Comparison of ENCODE assay signal across 1 cellular context in the genomic region with DNA sequence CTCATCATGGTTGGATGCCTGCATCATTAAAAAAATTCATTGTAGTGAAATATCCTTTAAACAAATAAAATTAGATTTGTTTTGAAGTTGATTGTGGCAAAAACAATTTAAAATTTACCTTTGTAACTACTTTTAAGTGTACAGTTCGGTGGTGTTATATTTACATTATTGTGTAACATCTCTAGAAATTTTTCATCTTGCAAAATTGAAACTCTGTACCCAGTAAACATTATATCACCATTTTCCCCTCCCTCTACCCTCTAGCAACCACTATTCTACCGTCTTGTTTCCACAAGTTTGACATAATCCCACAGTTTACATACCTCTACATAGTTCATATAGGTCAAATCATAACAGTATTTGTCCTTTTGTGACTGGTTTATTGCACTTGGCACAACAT.
TF ChIP-seq lines count a peak whose summit lies in the region.

No MANE protein-coding gene starts in this region.

TF ChIP-seq in HepG2, 621 proteins besides CTCF, POLR2A, EP300 and RAD21:
- TF ChIP-seq POLR2AphosphoS5 (IDR thresholded peaks at IDR 0.05; ENCODE audit: low read depth, low read length) (no peak), KAT7 (CRISPR knock-in tag; IDR thresholded peaks at IDR 0.05; ENCODE audit: borderline replicate concordance) (no peak), HNRNPH1 (optimal IDR thresholded peaks at IDR 0.05; ENCODE audit: low read depth, low read length) (no peak), ZNF446 (CRISPR knock-in tag; IDR thresholded peaks at IDR 0.05) (no peak), CBFB (CRISPR knock-in tag; IDR thresholded peaks at IDR 0.05) (no peak), CEBPB (IDR thresholded peaks at IDR 0.05; ENCODE audit: borderline replicate concordance, low read depth, low read length) (peak; percentile 56; the same call in 1 of the 2 replicates), ZNF605 (CRISPR knock-in tag; IDR thresholded peaks at IDR 0.05) (no peak), TBL1XR1 (IDR thresholded peaks at IDR 0.05; ENCODE audit: borderline replicate concordance, low read length, partially characterized antibody) (peak; percentile 25), BCL6 (CRISPR knock-in tag; IDR thresholded peaks at IDR 0.05) (peak; percentile 61)
- TF ChIP-seq, protein P1, sequence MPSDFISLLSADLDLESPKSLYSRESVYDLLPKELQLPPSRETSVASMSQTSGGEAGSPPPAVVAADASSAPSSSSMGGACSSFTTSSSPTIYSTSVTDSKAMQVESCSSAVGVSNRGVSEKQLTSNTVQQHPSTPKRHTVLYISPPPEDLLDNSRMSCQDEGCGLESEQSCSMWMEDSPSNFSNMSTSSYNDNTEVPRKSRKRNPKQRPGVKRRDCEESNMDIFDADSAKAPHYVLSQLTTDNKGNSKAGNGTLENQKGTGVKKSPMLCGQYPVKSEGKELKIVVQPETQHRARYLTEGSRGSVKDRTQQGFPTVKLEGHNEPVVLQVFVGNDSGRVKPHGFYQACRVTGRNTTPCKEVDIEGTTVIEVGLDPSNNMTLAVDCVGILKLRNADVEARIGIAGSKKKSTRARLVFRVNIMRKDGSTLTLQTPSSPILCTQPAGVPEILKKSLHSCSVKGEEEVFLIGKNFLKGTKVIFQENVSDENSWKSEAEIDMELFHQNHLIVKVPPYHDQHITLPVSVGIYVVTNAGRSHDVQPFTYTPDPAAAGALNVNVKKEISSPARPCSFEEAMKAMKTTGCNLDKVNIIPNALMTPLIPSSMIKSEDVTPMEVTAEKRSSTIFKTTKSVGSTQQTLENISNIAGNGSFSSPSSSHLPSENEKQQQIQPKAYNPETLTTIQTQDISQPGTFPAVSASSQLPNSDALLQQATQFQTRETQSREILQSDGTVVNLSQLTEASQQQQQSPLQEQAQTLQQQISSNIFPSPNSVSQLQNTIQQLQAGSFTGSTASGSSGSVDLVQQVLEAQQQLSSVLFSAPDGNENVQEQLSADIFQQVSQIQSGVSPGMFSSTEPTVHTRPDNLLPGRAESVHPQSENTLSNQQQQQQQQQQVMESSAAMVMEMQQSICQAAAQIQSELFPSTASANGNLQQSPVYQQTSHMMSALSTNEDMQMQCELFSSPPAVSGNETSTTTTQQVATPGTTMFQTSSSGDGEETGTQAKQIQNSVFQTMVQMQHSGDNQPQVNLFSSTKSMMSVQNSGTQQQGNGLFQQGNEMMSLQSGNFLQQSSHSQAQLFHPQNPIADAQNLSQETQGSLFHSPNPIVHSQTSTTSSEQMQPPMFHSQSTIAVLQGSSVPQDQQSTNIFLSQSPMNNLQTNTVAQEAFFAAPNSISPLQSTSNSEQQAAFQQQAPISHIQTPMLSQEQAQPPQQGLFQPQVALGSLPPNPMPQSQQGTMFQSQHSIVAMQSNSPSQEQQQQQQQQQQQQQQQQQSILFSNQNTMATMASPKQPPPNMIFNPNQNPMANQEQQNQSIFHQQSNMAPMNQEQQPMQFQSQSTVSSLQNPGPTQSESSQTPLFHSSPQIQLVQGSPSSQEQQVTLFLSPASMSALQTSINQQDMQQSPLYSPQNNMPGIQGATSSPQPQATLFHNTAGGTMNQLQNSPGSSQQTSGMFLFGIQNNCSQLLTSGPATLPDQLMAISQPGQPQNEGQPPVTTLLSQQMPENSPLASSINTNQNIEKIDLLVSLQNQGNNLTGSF (CRISPR knock-in tag; IDR thresholded peaks at IDR 0.05): no peak
- TF ChIP-seq, protein P2, sequence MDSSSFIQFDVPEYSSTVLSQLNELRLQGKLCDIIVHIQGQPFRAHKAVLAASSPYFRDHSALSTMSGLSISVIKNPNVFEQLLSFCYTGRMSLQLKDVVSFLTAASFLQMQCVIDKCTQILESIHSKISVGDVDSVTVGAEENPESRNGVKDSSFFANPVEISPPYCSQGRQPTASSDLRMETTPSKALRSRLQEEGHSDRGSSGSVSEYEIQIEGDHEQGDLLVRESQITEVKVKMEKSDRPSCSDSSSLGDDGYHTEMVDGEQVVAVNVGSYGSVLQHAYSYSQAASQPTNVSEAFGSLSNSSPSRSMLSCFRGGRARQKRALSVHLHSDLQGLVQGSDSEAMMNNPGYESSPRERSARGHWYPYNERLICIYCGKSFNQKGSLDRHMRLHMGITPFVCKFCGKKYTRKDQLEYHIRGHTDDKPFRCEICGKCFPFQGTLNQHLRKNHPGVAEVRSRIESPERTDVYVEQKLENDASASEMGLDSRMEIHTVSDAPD (CRISPR knock-in tag; IDR thresholded peaks at IDR 0.05): no peak
- TF ChIP-seq, protein P3, sequence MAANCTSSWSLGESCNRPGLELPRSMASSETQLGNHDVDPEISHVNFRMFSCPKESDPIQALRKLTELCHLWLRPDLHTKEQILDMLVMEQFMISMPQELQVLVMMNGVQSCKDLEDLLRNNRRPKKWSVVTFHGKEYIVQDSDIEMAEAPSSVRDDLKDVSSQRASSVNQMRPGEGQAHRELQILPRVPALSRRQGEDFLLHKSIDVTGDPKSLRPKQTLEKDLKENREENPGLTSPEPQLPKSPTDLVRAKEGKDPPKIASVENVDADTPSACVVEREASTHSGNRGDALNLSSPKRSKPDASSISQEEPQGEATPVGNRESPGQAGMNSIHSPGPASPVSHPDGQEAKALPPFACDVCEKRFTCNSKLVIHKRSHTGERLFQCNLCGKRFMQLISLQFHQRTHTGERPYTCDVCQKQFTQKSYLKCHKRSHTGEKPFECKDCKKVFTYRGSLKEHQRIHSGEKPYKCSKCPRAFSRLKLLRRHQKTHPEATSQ (CRISPR knock-in tag; IDR thresholded peaks at IDR 0.05; ENCODE audit: borderline replicate concordance): no peak
